In genomic region chr6:119735500-119735899, GRCh38 we compare ENCODE assay signal across 35 cellular contexts.
"Had no signal": no experiment of that assay in that cellular context is flagged by ENCODE, and none has a peak within 500 bp of the region (broad histone marks: within the 10 kb centered on the region; RNA-seq: fewer than 3 reads in every experiment).

No MANE protein-coding gene starts in this region.

- H3K4me3 ChIP-seq: cardiac muscle cell, SJCRH30, SK-N-MC had no signal

- DNase-seq: activated CD4-positive, alpha-beta memory T cell treated with anti-CD3 and anti-CD28 coated beads, Interleukin-2, amount 10 ng/mL, durations not matched to agents 7 days and 5 days; activated CD4-positive, alpha-beta T cell treated with anti-CD3 and anti-CD28 coated beads for 1 hour; activated CD4-positive, alpha-beta T cell treated with anti-CD3 and anti-CD28 coated beads for 48 hours; activated CD4-positive, CD25-positive, alpha-beta regulatory T cell; activated CD8-positive, alpha-beta memory T cell treated with anti-CD3 and anti-CD28 coated beads for 24 hours; activated CD8-positive, alpha-beta memory T cell treated with anti-CD3 and anti-CD28 coated beads, Interleukin-2, amount 10 ng/mL, durations not matched to agents 7 days and 5 days; activated CD8-positive, alpha-beta memory T cell treated with anti-CD3 and anti-CD28 coated beads, Interleukin-2, amount 50 U/mL, for 48 hours; activated effector memory CD4-positive, alpha-beta T cell treated with anti-CD3 and anti-CD28 coated beads, Interleukin-2, amount 50 U/mL, for 16 hours; activated naive CD4-positive, alpha-beta T cell; activated naive CD4-positive, alpha-beta T cell treated with anti-CD3 and anti-CD28 coated beads, Interleukin-2, amount 50 U/mL, for 16 hours; activated naive CD8-positive, alpha-beta T cell treated with anti-CD3 and anti-CD28 coated beads for 36 hours; activated T-cell treated with anti-CD3 and anti-CD28 coated beads, Interleukin-2, amount 50 U/mL, for 48 hours; amniotic stem cell; aorta; brain microvascular endothelial cell; MM.1S; MV-4-11; NCI-H1092; NCI-H1436 treated with DMSO at 0.1 percent for 48 hours; NCI-H1694 treated with DMSO at 0.1 percent for 48 hours; NCI-H2029; NCI-H2107; NCI-H2171; NCI-H510A; NCI-H526; NCI-H748 treated with DMSO at 0.1 percent for 48 hours; NK-92 treated with Interleukin-12 subunit alpha and Interleukin-12 subunit beta, amount 100 ng/mL, for 24 hours; OCI-M1; SHP77; SJCRH30; T1000; WERI-Rb-1 had no signal

- H3K36me3 ChIP-seq: brain microvascular endothelial cell, cardiac muscle cell, SJCRH30, WERI-Rb-1 had no signal

- H3K36me3 Mint-ChIP-seq: activated CD8-positive, alpha-beta memory T cell treated with anti-CD3 and anti-CD28 coated beads, Interleukin-2, amount 10 ng/mL, durations not matched to agents 7 days and 5 days; activated naive CD8-positive, alpha-beta T cell treated with anti-CD3 and anti-CD28 coated beads for 36 hours had no signal

- H3K4me1 ChIP-seq: SJCRH30 had no signal

- H3K27me3 ChIP-seq: brain microvascular endothelial cell, cardiac muscle cell, SJCRH30 had no signal

- H3K4me1 Mint-ChIP-seq: activated CD4-positive, alpha-beta memory T cell treated with anti-CD3 and anti-CD28 coated beads, Interleukin-2, amount 10 ng/mL, durations not matched to agents 7 days and 5 days; activated naive CD8-positive, alpha-beta T cell treated with anti-CD3 and anti-CD28 coated beads for 36 hours had no signal

- H3K4me3 Mint-ChIP-seq: activated CD4-positive, alpha-beta memory T cell treated with anti-CD3 and anti-CD28 coated beads, Interleukin-2, amount 10 ng/mL, durations not matched to agents 7 days and 5 days; activated CD8-positive, alpha-beta memory T cell treated with anti-CD3 and anti-CD28 coated beads, Interleukin-2, amount 10 ng/mL, durations not matched to agents 7 days and 5 days; activated naive CD8-positive, alpha-beta T cell treated with anti-CD3 and anti-CD28 coated beads for 36 hours had no signal

- H3K9me3 ChIP-seq: SJCRH30 had no signal

- ATAC-seq: activated CD8-positive, alpha-beta memory T cell treated with anti-CD3 and anti-CD28 coated beads, Interleukin-2, amount 10 ng/mL, durations not matched to agents 7 days and 5 days had no signal

- H3K27ac Mint-ChIP-seq: activated CD4-positive, alpha-beta memory T cell treated with anti-CD3 and anti-CD28 coated beads, Interleukin-2, amount 10 ng/mL, durations not matched to agents 7 days and 5 days; activated CD8-positive, alpha-beta memory T cell treated with anti-CD3 and anti-CD28 coated beads, Interleukin-2, amount 10 ng/mL, durations not matched to agents 7 days and 5 days; activated naive CD8-positive, alpha-beta T cell treated with anti-CD3 and anti-CD28 coated beads for 36 hours had no signal

- H3K27ac ChIP-seq: brain microvascular endothelial cell, cardiac muscle cell, KMS-11, SJCRH30, SK-N-MC, WERI-Rb-1 had no signal

- H3K9me3 Mint-ChIP-seq: activated CD4-positive, alpha-beta memory T cell treated with anti-CD3 and anti-CD28 coated beads, Interleukin-2, amount 10 ng/mL, durations not matched to agents 7 days and 5 days; activated naive CD8-positive, alpha-beta T cell treated with anti-CD3 and anti-CD28 coated beads for 36 hours had no signal
